In genomic region chr1:32703479-32704291, GRCh38 we compare ENCODE assay signal across 7 cellular contexts. TPM values are rescaled to one million over a fixed set of nuclear protein-coding genes. Genes with fewer than 3 reads are reported as not detected.
DNase-seq lines count a peak whose midpoint lies in the region; ATAC-seq and TF ChIP-seq lines count a peak whose summit lies in the region.

No MANE protein-coding gene starts in this region.

- H3K4me1 Mint-ChIP-seq in stimulated activated naive B cell treated with anti-CD40 and anti-IgM and Interleukin-4, amounts not matched to agents 10 μg/mL and 1 μg/mL and 100 μg/mL, for 72 hours: peaks cover 9 to 12% of the 10 kb centered on the region in 2 donors

- H3K4me3 ChIP-seq in astrocyte of the cerebellum (ENCODE audit: low read depth, low read length): peak overlapping the region; percentile 78

- DNase-seq in HS-27A (ENCODE audit: low read depth): peak; percentile 93
- DNase-seq in astrocyte of the cerebellum (ENCODE audit: low read depth): peak; percentile 99
- DNase-seq in iPS-NIHi11 (ENCODE audit: low spot score): peak; percentile 47
- DNase-seq in stimulated activated naive B cell treated with anti-CD40 and anti-IgM and Interleukin-4, amounts not matched to agents 10 μg/mL and 1 μg/mL and 100 μg/mL, for 72 hours: no peak
- DNase-seq in G401 (ENCODE audit: low spot score): no peak

- H3K36me3 Mint-ChIP-seq in stimulated activated naive B cell treated with anti-CD40 and anti-IgM and Interleukin-4, amounts not matched to agents 10 μg/mL and 1 μg/mL and 100 μg/mL, for 72 hours: peaks cover 0 to 4% of the 10 kb centered on the region in 2 donors

- H3K9me3 Mint-ChIP-seq in stimulated activated naive B cell treated with anti-CD40 and anti-IgM and Interleukin-4, amounts not matched to agents 10 μg/mL and 1 μg/mL and 100 μg/mL, for 72 hours: no peaks in the 10 kb centered on the region

- no peak for ATAC-seq in stimulated activated naive B cell treated with anti-CD40 and anti-IgM and Interleukin-4, amounts not matched to agents 10 μg/mL and 1 μg/mL and 100 μg/mL, for 72 hours (replicated peaks)
- ATAC-seq in GM19035 (IDR thresholded peaks at IDR 0.05; ENCODE audit: unreplicated experiment) (no peak), GM19463 (IDR thresholded peaks at IDR 0.05; ENCODE audit: unreplicated experiment) (no peak)

- no peak overlapping the region for H3K27ac Mint-ChIP-seq in stimulated activated naive B cell treated with anti-CD40 and anti-IgM and Interleukin-4, amounts not matched to agents 10 μg/mL and 1 μg/mL and 100 μg/mL, for 72 hours

- in situ Hi-C loops in astrocyte of the cerebellum (cut with HindIII; ENCODE audit: low sequenced_read_pairs): no loop called here
- in situ Hi-C loops in G401 (cut with HindIII; ENCODE audit: low sequenced_read_pairs): no loop called here

- peak overlapping the region; percentile 66 to 75 for H3K4me3 Mint-ChIP-seq in stimulated activated naive B cell treated with anti-CD40 and anti-IgM and Interleukin-4, amounts not matched to agents 10 μg/mL and 1 μg/mL and 100 μg/mL, for 72 hours

- H3K27me3 Mint-ChIP-seq in stimulated activated naive B cell treated with anti-CD40 and anti-IgM and Interleukin-4, amounts not matched to agents 10 μg/mL and 1 μg/mL and 100 μg/mL, for 72 hours: peaks cover 27 to 59% of the 10 kb centered on the region in 2 donors

- TF ChIP-seq CTCF in astrocyte of the cerebellum (IDR thresholded peaks at IDR 0.05; ENCODE audit: low read depth, low read length, missing control alignments): no peak

RNA-seq across cellular contexts. Expression of gene SYNC, which starts 1.1 kb away (rescaled TPM):
- total RNA-seq in G401 (2014; rRNA removed; shearing (Covaris generic)): 6.5 and 7.9 TPM in 2 replicates

RNA-seq across cellular contexts. Expression of gene RBBP4, which starts 52.7 kb away (rescaled TPM):
- 211 and 289 TPM in 2 replicates for total RNA-seq in G401 (2014; rRNA removed; shearing (Covaris generic))

RNA-seq across cellular contexts. Expression of gene ZBTB8OS, which starts 53.3 kb away (rescaled TPM):
- total RNA-seq in G401 (2014; rRNA removed; shearing (Covaris generic)): 101 and 103 TPM in 2 replicates

Comparison
In these comparisons a context has a peak if more than half of its experiments do, and no peak if none do; other contexts are left out.
1. DNase-seq: peak in HS-27A (single experiment), astrocyte of the cerebellum (single experiment) and iPS-NIHi11 (single experiment); none in stimulated activated naive B cell treated with anti-CD40 and anti-IgM and Interleukin-4, amounts not matched to agents 10 μg/mL and 1 μg/mL and 100 μg/mL, for 72 hours (single experiment) and G401 (single experiment).